ENCODE assay signal across 17 cellular contexts in the genomic region with DNA sequence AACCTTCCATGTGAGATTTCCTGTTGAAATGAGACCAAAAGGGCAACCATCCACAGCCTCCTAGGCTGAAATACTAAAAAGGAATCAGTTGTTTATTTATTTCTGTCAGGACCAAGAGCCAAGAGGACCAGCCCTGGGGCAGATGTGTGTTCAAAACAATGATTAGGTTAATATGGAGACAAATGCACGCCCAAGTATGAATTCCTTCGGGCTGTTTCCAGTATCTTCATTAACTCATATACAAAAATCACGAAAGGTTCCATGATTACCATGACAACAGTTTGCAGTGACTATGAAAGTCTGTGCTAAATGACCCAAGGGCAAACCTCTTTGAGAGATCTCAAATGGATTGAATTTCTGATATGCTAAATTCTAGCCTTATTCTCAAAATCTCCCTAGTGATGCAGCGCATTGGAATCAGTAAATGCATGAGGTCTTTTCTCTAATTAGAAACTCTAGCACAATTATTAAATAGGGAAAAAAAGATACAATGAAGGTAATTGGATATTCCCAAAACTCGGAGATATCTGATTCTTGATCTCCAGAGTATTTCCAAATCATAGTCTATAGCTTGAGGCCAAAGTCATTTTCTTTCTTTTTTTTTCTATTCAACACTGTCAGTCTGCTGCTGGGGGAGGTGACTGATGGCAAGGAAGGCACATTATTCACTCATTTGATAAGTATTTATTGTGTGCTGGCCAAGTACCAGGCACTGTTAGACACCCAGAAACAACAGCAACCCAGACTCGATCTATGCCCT. TPM values are rescaled to one million over a fixed set of nuclear protein-coding genes. Genes with fewer than 3 reads are reported as not detected.
DNase-seq lines count a peak whose midpoint lies in the region; ATAC-seq and TF ChIP-seq lines count a peak whose summit lies in the region.
"Had no signal": no experiment of that assay in that cellular context is flagged by ENCODE, and none has a peak within 500 bp of the region (broad histone marks: within the 10 kb centered on the region; RNA-seq: fewer than 3 reads in every experiment).

No MANE protein-coding gene starts in this region.

- intact Hi-C loops in Right ventricle myocardium superior (cut with DNase I), result no loop called here
- intact Hi-C loops in left cardiac atrium (cut with DNase I), result no loop called here
- intact Hi-C loops in aorta (cut with DNase I), result no loop called here
- intact Hi-C loops in PC-3 (cut with micrococcal nuclease), result no loop called here

- TF ChIP-seq CTCF in foreskin fibroblast (IDR thresholded peaks at IDR 0.05; ENCODE audit: low read depth, low read length) (no peak), PC-3 (conservative IDR thresholded peaks at IDR 0.05; ENCODE audit: low read depth, low read length) (no peak)

- peak overlapping the region; percentile 44 for H3K4me3 ChIP-seq in SK-N-MC
- no peak overlapping the region for H3K4me3 ChIP-seq in foreskin fibroblast (ENCODE audit: low read depth in 1 of 2, low read length in 2 of 2)
- H3K4me3 ChIP-seq in aorta (ENCODE audit: low read length in 2 of 2), result no peak overlapping the region
- H3K4me3 ChIP-seq in PC-3 (ENCODE audit: low read length), result no peak overlapping the region
- H3K4me3 ChIP-seq: cardiac muscle cell, neural progenitor cell had no signal

- H3K4me1 ChIP-seq in aorta (ENCODE audit: control insufficient read depth in 1 of 2, insufficient read depth in 2 of 2, low read length in 2 of 2) (no peaks in the 10 kb centered on the region), PC-3 (ENCODE audit: insufficient read depth, low read length) (no peaks in the 10 kb centered on the region)

- no peak overlapping the region for H3K4me2 ChIP-seq in PC-3 (ENCODE audit: low read length)
- H3K4me2 ChIP-seq: neural progenitor cell had no signal

- H3K27ac ChIP-seq in SK-N-MC (peak overlapping the region; percentile 72), aorta (ENCODE audit: low read depth in 1 of 2, low read length in 2 of 2) (no peak overlapping the region), PC-3 (ENCODE audit: low read length) (no peak overlapping the region)
- H3K27ac ChIP-seq: cardiac muscle cell, neural progenitor cell had no signal

- H3F3A ChIP-seq in PC-3 (ENCODE audit: low read length, unreplicated experiment), result no peaks in the 10 kb centered on the region

- peaks cover 5% of the 10 kb centered on the region for H3K9me3 Mint-ChIP-seq in activated T-cell treated with anti-CD3 and anti-CD28 coated beads, Interleukin-2, amount 50 U/mL, for 4 hours
- H3K9me3 Mint-ChIP-seq: activated naive CD4-positive, alpha-beta T cell treated with anti-CD3 and anti-CD28 coated beads, Interleukin-2, amount 10 ng/mL, durations not matched to agents 7 days and 5 days; neural progenitor cell; stimulated activated naive CD8-positive, alpha-beta T cell treated with anti-CD3 and anti-CD28 coated beads, Interleukin-15, Interleukin-2, amounts not matched to agents 100 ng/mL and 50 ng/mL, for 24 hours had no signal

- POLR2A ChIA-PET in PC-3 (lab: Charles Lee; ENCODE audit: unreplicated experiment), result no interaction called here

- no peaks in the 10 kb centered on the region for H3K79me2 ChIP-seq in PC-3 (ENCODE audit: low read length)

- H3K36me3 ChIP-seq in SK-N-MC (ENCODE audit: insufficient read depth, low read length) (no peaks in the 10 kb centered on the region), aorta (ENCODE audit: control insufficient read depth in 1 of 2, insufficient read depth in 2 of 2, low read length in 1 of 2) (no peaks in the 10 kb centered on the region), PC-3 (ENCODE audit: low read depth, low read length) (no peaks in the 10 kb centered on the region)
- H3K36me3 ChIP-seq: cardiac muscle cell, neural progenitor cell had no signal

- ATAC-seq in Right ventricle myocardium superior (ENCODE audit: poor library complexity) (peak; percentile 63), left cardiac atrium (no peak), aorta (ENCODE audit: low FRiP score) (peak; percentile 46), PC-3 (no peak)
- ATAC-seq in activated T-cell treated with anti-CD3 and anti-CD28 coated beads, Interleukin-2, amount 50 U/mL, for 4 hours, result no peak
- ATAC-seq: activated CD8-positive, alpha-beta memory T cell treated with anti-CD3 and anti-CD28 coated beads, Interleukin-2, amount 10 ng/mL, durations not matched to agents 7 days and 5 days had no signal

- WGBS in aorta, 2 donors, result 42% methylated on average over 6 of the region's 6 CpGs

- no peak overlapping the region for H2AFZ ChIP-seq in PC-3 (ENCODE audit: low read length)

- no TSS peak for BruUV-seq in PC-3 (replicated peaks; lab: Mats Ljungman, UMichigan)

- no peaks in the 10 kb centered on the region for H4K20me1 ChIP-seq in PC-3 (ENCODE audit: low read length)

- H3K36me3 Mint-ChIP-seq in activated T-cell treated with anti-CD3 and anti-CD28 coated beads, Interleukin-2, amount 50 U/mL, for 4 hours (ENCODE audit: insufficient read depth), result no peaks in the 10 kb centered on the region
- H3K36me3 Mint-ChIP-seq: activated CD8-positive, alpha-beta memory T cell treated with anti-CD3 and anti-CD28 coated beads, Interleukin-2, amount 10 ng/mL, durations not matched to agents 7 days and 5 days; activated naive CD4-positive, alpha-beta T cell treated with anti-CD3 and anti-CD28 coated beads, Interleukin-2, amount 10 ng/mL, durations not matched to agents 7 days and 5 days; neural progenitor cell had no signal

- H3K4me3 Mint-ChIP-seq in activated T-cell treated with anti-CD3 and anti-CD28 coated beads, Interleukin-2, amount 50 U/mL, for 4 hours, result no peak overlapping the region
- H3K4me3 Mint-ChIP-seq: activated CD8-positive, alpha-beta memory T cell treated with anti-CD3 and anti-CD28 coated beads, Interleukin-2, amount 10 ng/mL, durations not matched to agents 7 days and 5 days; activated naive CD4-positive, alpha-beta T cell treated with anti-CD3 and anti-CD28 coated beads, Interleukin-2, amount 10 ng/mL, durations not matched to agents 7 days and 5 days; endodermal cell; neural progenitor cell; stimulated activated naive CD8-positive, alpha-beta T cell treated with anti-CD3 and anti-CD28 coated beads, Interleukin-15, Interleukin-2, amounts not matched to agents 100 ng/mL and 50 ng/mL, for 24 hours had no signal

- H3K27me3 ChIP-seq in aorta (ENCODE audit: control insufficient read depth in 1 of 2, insufficient read depth in 2 of 2, low read length in 1 of 2) (no peaks in the 10 kb centered on the region), PC-3 (ENCODE audit: low read length) (0 out of 2 replicates have a peak, but pooled peaks cover 12% of the 10 kb centered on the region)
- H3K27me3 ChIP-seq: cardiac muscle cell, neural progenitor cell had no signal

- H3K9ac ChIP-seq in SK-N-MC (ENCODE audit: insufficient read length) (no peak overlapping the region), PC-3 (ENCODE audit: low read length) (no peak overlapping the region)
- H3K9ac ChIP-seq: neural progenitor cell had no signal

- DNase-seq in Right ventricle myocardium superior (no peak), left cardiac atrium (no peak), SK-N-MC (ENCODE audit: low read depth, low spot score) (peak; percentile 48), foreskin fibroblast (peak; percentile 47 to 75), aorta (no peak), PC-3 (no peak), medulla oblongata (ENCODE audit: extremely low spot score) (no peak)
- DNase-seq in activated T-cell treated with anti-CD3 and anti-CD28 coated beads, Interleukin-2, amount 50 U/mL, for 4 hours, result no peak
- DNase-seq: activated CD8-positive, alpha-beta memory T cell treated with anti-CD3 and anti-CD28 coated beads, Interleukin-2, amount 10 ng/mL, durations not matched to agents 7 days and 5 days; activated naive CD4-positive, alpha-beta T cell treated with anti-CD3 and anti-CD28 coated beads, Interleukin-2, amount 10 ng/mL, durations not matched to agents 7 days and 5 days; COR-L47; endodermal cell; hippocampal formation; NCI-H2029 treated with DMSO at 0.1 percent for 48 hours had no signal

- H3K9me3 ChIP-seq in SK-N-MC (ENCODE audit: low read depth, low read length) (no peaks in the 10 kb centered on the region), aorta (ENCODE audit: control insufficient read depth, low read length) (no peaks in the 10 kb centered on the region), PC-3 (ENCODE audit: low read length) (no peaks in the 10 kb centered on the region)

- H3K9me2 ChIP-seq in PC-3 (replicated peaks; ENCODE audit: low read length), result no peaks in the 10 kb centered on the region

- no peaks in the 10 kb centered on the region for H3K4me1 Mint-ChIP-seq in activated T-cell treated with anti-CD3 and anti-CD28 coated beads, Interleukin-2, amount 50 U/mL, for 4 hours (ENCODE audit: low read depth)
- H3K4me1 Mint-ChIP-seq: activated CD8-positive, alpha-beta memory T cell treated with anti-CD3 and anti-CD28 coated beads, Interleukin-2, amount 10 ng/mL, durations not matched to agents 7 days and 5 days; activated naive CD4-positive, alpha-beta T cell treated with anti-CD3 and anti-CD28 coated beads, Interleukin-2, amount 10 ng/mL, durations not matched to agents 7 days and 5 days had no signal

- CTCF ChIA-PET in PC-3 (lab: Charles Lee), result no interaction called here

- peaks cover 6% of the 10 kb centered on the region for H3K27me3 Mint-ChIP-seq in activated T-cell treated with anti-CD3 and anti-CD28 coated beads, Interleukin-2, amount 50 U/mL, for 4 hours (ENCODE audit: low read depth)

RNA-seq across cellular contexts. Expression of a gene that starts 35.6 kb away (rescaled TPM):
- total RNA-seq in Right ventricle myocardium superior, result 19.4 TPM
- total RNA-seq in left cardiac atrium, result 10 to 100 TPM; 12.4 to 23.7 TPM
- 10 to 100 TPM in 1 of 2 donors, 1 to 10 TPM in 1; 10.0 to 29.2 TPM for total RNA-seq in aorta
- polyA plus RNA-seq in aorta, result not detected
- not detected in 2 replicates for total RNA-seq in PC-3 (2014; rRNA removed)
- not detected for total RNA-seq in activated T-cell treated with anti-CD3 and anti-CD28 coated beads, Interleukin-2, amount 50 U/mL, for 4 hours
- total RNA-seq: activated CD8-positive, alpha-beta memory T cell treated with anti-CD3 and anti-CD28 coated beads, Interleukin-2, amount 10 ng/mL, durations not matched to agents 7 days and 5 days; cardiac muscle cell had no signal
- polyA plus RNA-seq: cardiac muscle cell had no signal

Comparison
In these comparisons a context has a peak if more than half of its experiments do, and no peak if none do; other contexts are left out.
1. ATAC-seq: peak in Right ventricle myocardium superior (single experiment) and aorta (single experiment); none in left cardiac atrium (0 of 2), PC-3 (single experiment) and activated T-cell treated with anti-CD3 and anti-CD28 coated beads, Interleukin-2, amount 50 U/mL, for 4 hours (0 of 2).
2. DNase-seq: peak in SK-N-MC (single experiment) and foreskin fibroblast (2 of 2); none in Right ventricle myocardium superior (single experiment), left cardiac atrium (single experiment), aorta (0 of 2), PC-3 (single experiment), activated T-cell treated with anti-CD3 and anti-CD28 coated beads, Interleukin-2, amount 50 U/mL, for 4 hours (single experiment) and medulla oblongata (single experiment).
3. RNA of a gene that starts 35.6 kb away (total RNA-seq): 10.0 to 29.2 TPM in aorta, 12.4 to 23.7 TPM in left cardiac atrium and 19.4 TPM in Right ventricle myocardium superior (single experiment); not detected in PC-3 and not detected in activated T-cell treated with anti-CD3 and anti-CD28 coated beads, Interleukin-2, amount 50 U/mL, for 4 hours; every median in the first group is over 10 times any median in the second.